Comparison of ENCODE assay signal across 11 cellular contexts in the genomic region with DNA sequence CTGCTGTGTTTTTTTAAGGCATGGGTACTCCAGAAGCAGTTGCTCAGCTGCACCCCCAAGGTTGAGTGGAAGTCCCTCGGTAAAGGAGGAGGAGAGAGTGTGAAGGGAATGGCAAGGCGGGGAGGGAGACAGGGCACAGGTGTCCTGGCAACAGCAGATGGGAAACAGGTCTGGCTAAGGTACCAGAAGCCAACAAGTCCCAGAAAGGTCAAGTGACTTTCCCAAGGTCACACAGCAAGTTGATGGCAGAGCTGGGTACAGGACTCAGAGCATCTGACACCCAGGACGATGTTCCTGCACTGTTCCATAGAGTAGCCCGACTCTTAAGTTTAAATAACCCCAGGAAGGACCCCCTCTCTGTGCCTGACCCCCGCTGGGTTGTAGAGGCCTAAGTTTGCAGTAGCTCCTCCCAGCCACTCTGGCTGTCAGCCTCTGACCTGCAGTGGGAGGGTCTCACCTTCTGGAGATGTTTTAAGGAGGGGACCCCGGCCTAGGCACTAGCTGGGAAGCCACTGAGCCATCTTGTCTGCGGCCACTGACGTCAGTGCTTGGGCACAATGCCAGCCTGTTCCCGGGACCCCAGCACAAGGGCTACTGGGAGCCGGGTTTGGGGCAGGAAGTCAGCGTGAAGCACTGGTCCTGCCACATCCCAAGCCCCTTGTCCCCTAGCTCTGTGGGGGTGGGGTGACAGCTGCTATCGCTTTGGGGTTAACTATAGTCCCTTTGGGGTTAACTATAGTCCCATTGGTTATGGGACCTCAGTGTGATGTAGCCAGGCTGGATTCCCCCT. TPM values are rescaled to one million over a fixed set of nuclear protein-coding genes. Genes with fewer than 3 reads are reported as not detected.
DNase-seq lines count a peak whose midpoint lies in the region; ATAC-seq, FAIRE-seq and TF ChIP-seq lines count a peak whose summit lies in the region.
"Had no signal": no experiment of that assay in that cellular context is flagged by ENCODE, and none has a peak within 500 bp of the region (broad histone marks: within the 10 kb centered on the region; RNA-seq: fewer than 3 reads in every experiment).

No MANE protein-coding gene starts in this region.

- peaks cover 85% of the 10 kb centered on the region for H3K4me1 Mint-ChIP-seq in activated CD4-positive, alpha-beta T cell treated with anti-CD3 and anti-CD28 coated beads, Interleukin-2, amount 10 ng/mL, durations not matched to agents 7 days and 5 days
- peaks cover 77% of the 10 kb centered on the region for H3K4me1 Mint-ChIP-seq in central memory CD8-positive, alpha-beta T cell

- no peak for TF ChIP-seq EP300 in transverse colon (IDR thresholded peaks at IDR 0.05; ENCODE audit: low read depth)

- WGBS in small intestine, 3 donors = 46 to 63% (median 61%) methylated on average over 12 of the region's 12 CpGs
- 55 to 100% methylated on average over 2 to 12 of the region's 12 CpGs for WGBS in transverse colon (ENCODE audit: low coverage in 1 of 2), 2 donors

- H3K9me3 Mint-ChIP-seq in activated CD4-positive, alpha-beta T cell treated with anti-CD3 and anti-CD28 coated beads, Interleukin-2, amount 10 ng/mL, durations not matched to agents 7 days and 5 days = no peaks in the 10 kb centered on the region
- no peaks in the 10 kb centered on the region for H3K9me3 Mint-ChIP-seq in central memory CD8-positive, alpha-beta T cell

- in situ Hi-C loops in transverse colon (cut with MboI; ENCODE audit: low pct_ligation_motif_present in 1 of 4, low pct_unique_long_range_greater_than_20kb in 1 of 4, low sequenced_read_pairs in 3 of 4) = no loop called here

- no peak for ATAC-seq in central memory CD8-positive, alpha-beta T cell (replicated peaks; ENCODE audit: extremely low read depth, poor library complexity, severe bottlenecking)
- ATAC-seq in HG03460 (IDR thresholded peaks at IDR 0.05; ENCODE audit: unreplicated experiment) = no peak

- peak overlapping the region; percentile 92 for H3K4me2 ChIP-seq in Karpas-422 (ENCODE audit: low read depth, low read length, poor library complexity, severe bottlenecking)

- no peak for TF ChIP-seq POLR2A in transverse colon (IDR thresholded peaks at IDR 0.05)

- H3K4me3 Mint-ChIP-seq in activated CD4-positive, alpha-beta T cell treated with anti-CD3 and anti-CD28 coated beads, Interleukin-2, amount 10 ng/mL, durations not matched to agents 7 days and 5 days = peak overlapping the region; percentile 88
- peak overlapping the region; percentile 79 for H3K4me3 Mint-ChIP-seq in central memory CD8-positive, alpha-beta T cell

- peak overlapping the region; percentile 69 for H3K4me3 ChIP-seq in Karpas-422 (ENCODE audit: low read length)
- no peak overlapping the region for H3K4me3 ChIP-seq in skin epidermis
- H3K4me3 ChIP-seq in small intestine (ENCODE audit: low read depth in 1 of 2, low read length in 2 of 2) = no peak overlapping the region
- H3K4me3 ChIP-seq in transverse colon = no peak overlapping the region

- no peaks in the 10 kb centered on the region for H3K27me3 ChIP-seq in Karpas-422 (ENCODE audit: low read length)
- H3K27me3 ChIP-seq in small intestine (ENCODE audit: control insufficient read depth in 2 of 2, insufficient read depth in 2 of 2, low read length in 2 of 2) = no peaks in the 10 kb centered on the region
- no peaks in the 10 kb centered on the region for H3K27me3 ChIP-seq in transverse colon

- peaks cover 66% of the 10 kb centered on the region for H3K79me2 ChIP-seq in Karpas-422 (ENCODE audit: low read length)

- H3K27ac ChIP-seq in Karpas-422 (ENCODE audit: low read length) (peak overlapping the region; percentile 100), skin epidermis (peak overlapping the region in 17 of 21 experiments; percentile 2 to 100 (median 63)), small intestine (ENCODE audit: low read depth in 1 of 2, low read length in 1 of 2) (peak overlapping the region in 1 of 2 donors; percentile 32), transverse colon (peak overlapping the region in 2 of 4 donors; percentile 20 to 27)

- POLR2A ChIA-PET in activated CD4-positive, alpha-beta T cell treated with anti-CD3 and anti-CD28 coated beads, Interleukin-2, amount 10 ng/mL, durations not matched to agents 7 days and 5 days (lab: Charles Lee) = interaction anchor here (1.2 to 1.9 kb wide), 2 partner anchors 8 to 11 kb away, joined by 5 to 7 read pairs; a partner anchor contains a TSS

- H4K20me1 ChIP-seq in Karpas-422 (ENCODE audit: insufficient read depth, low read depth, low read length) = peaks cover under 1% of the 10 kb centered on the region; the same call in 1 of the 2 replicates

- H3K9me3 ChIP-seq in Karpas-422 (ENCODE audit: low read length) (no peaks in the 10 kb centered on the region), small intestine (ENCODE audit: control insufficient read depth, low read depth) (no peaks in the 10 kb centered on the region), transverse colon (no peaks in the 10 kb centered on the region)

- no peak for FAIRE-seq in small intestine (lab: Jason Lieb, UNC)
- FAIRE-seq: RCC 7860 had no signal

- H3K9me2 ChIP-seq in Karpas-422 (replicated peaks; ENCODE audit: insufficient read depth, low read length) = no peaks in the 10 kb centered on the region

- no peak for DNase-seq in activated CD4-positive, alpha-beta T cell treated with anti-CD3 and anti-CD28 coated beads, Interleukin-2, amount 10 ng/mL, durations not matched to agents 7 days and 5 days
- DNase-seq in activated CD4-positive, alpha-beta T cell treated with anti-CD3 and anti-CD28 coated beads, Interleukin-2, amount 50 U/mL, for 1 hour = no peak
- DNase-seq in Karpas-422 (peak; percentile 73), small intestine (no peak), transverse colon (no peak)
- DNase-seq in central memory CD8-positive, alpha-beta T cell (ENCODE audit: low spot score in 2 of 2) = no peak
- DNase-seq: ACHN, midbrain had no signal

- H3K36me3 Mint-ChIP-seq in activated CD4-positive, alpha-beta T cell treated with anti-CD3 and anti-CD28 coated beads, Interleukin-2, amount 10 ng/mL, durations not matched to agents 7 days and 5 days (ENCODE audit: low read depth) = peaks cover 60% of the 10 kb centered on the region
- peaks cover 34% of the 10 kb centered on the region for H3K36me3 Mint-ChIP-seq in central memory CD8-positive, alpha-beta T cell (ENCODE audit: insufficient read depth)

- H3K9ac ChIP-seq in Karpas-422 (ENCODE audit: low read length) = peak overlapping the region; percentile 95

- CTCF ChIA-PET in activated CD4-positive, alpha-beta T cell treated with anti-CD3 and anti-CD28 coated beads, Interleukin-2, amount 10 ng/mL, durations not matched to agents 7 days and 5 days (lab: Charles Lee) = interaction anchor here (0.9 to 27.9 kb wide), 11 partner anchors 7 to 161 kb away, joined by 3 to 930 read pairs (median 6); a partner anchor contains a TSS

- TF ChIP-seq CTCF in transverse colon (IDR thresholded peaks at IDR 0.05) = no peak

- H3K36me3 ChIP-seq in Karpas-422 (ENCODE audit: insufficient read depth, low read length) = peaks cover 23% of the 10 kb centered on the region
- H3K36me3 ChIP-seq in small intestine (ENCODE audit: control insufficient read depth in 2 of 2, insufficient read depth in 2 of 2, low read length in 2 of 2) = no peaks in the 10 kb centered on the region
- H3K36me3 ChIP-seq in transverse colon = no peaks in the 10 kb centered on the region

- intact Hi-C loops in transverse colon (cut with DNase I; ENCODE audit: low total_unique reads) = no loop called here

- H3K4me1 ChIP-seq in Karpas-422 (ENCODE audit: low read length) (peaks cover 97% of the 10 kb centered on the region), small intestine (ENCODE audit: control insufficient read depth in 2 of 2, insufficient read depth in 1 of 2, low read depth in 1 of 2, low read length in 1 of 2) (peaks cover 9 to 24% of the 10 kb centered on the region in 2 donors), transverse colon (peaks cover 38 to 64% (median 48%) of the 10 kb centered on the region in 4 donors)

- H3K27ac Mint-ChIP-seq in activated CD4-positive, alpha-beta T cell treated with anti-CD3 and anti-CD28 coated beads, Interleukin-2, amount 10 ng/mL, durations not matched to agents 7 days and 5 days = peak overlapping the region; percentile 71
- peak overlapping the region; percentile 93 for H3K27ac Mint-ChIP-seq in central memory CD8-positive, alpha-beta T cell (ENCODE audit: low read depth)

- H3K27me3 Mint-ChIP-seq in activated CD4-positive, alpha-beta T cell treated with anti-CD3 and anti-CD28 coated beads, Interleukin-2, amount 10 ng/mL, durations not matched to agents 7 days and 5 days = no peaks in the 10 kb centered on the region
- H3K27me3 Mint-ChIP-seq in central memory CD8-positive, alpha-beta T cell = no peaks in the 10 kb centered on the region

- H2AFZ ChIP-seq in Karpas-422 (ENCODE audit: low read length) = no peak overlapping the region

RNA-seq across cellular contexts. Expression of a gene that starts 10.5 kb away (rescaled TPM):
- total RNA-seq in activated CD4-positive, alpha-beta T cell treated with anti-CD3 and anti-CD28 coated beads, Interleukin-2, amount 10 ng/mL, durations not matched to agents 7 days and 5 days = 100 to 1,000 TPM; 315 to 348 TPM
- total RNA-seq in Karpas-422 (2014; rRNA removed; shearing (Covaris generic); ENCODE audit: low replicate concordance) = 172 and 306 TPM in 2 replicates
- 10 to 100 TPM; 39.4 to 76.8 (median 47.4) TPM for polyA plus RNA-seq in small intestine
- 100 to 1,000 TPM in 1 of 4 donors, 10 to 100 TPM in 3; 59.7 to 176 (median 73.4) TPM for total RNA-seq in transverse colon

RNA-seq across cellular contexts. Expression of a gene that starts 20.2 kb away (rescaled TPM):
- total RNA-seq in activated CD4-positive, alpha-beta T cell treated with anti-CD3 and anti-CD28 coated beads, Interleukin-2, amount 10 ng/mL, durations not matched to agents 7 days and 5 days = under 1 TPM; 0.87 to 0.92 TPM
- total RNA-seq in Karpas-422 (2014; rRNA removed; shearing (Covaris generic); ENCODE audit: low replicate concordance) = 3.3 and 4.3 TPM in 2 replicates
- under 1 TPM in 1 of 3 donors, not detected in 2; 0.46 TPM for polyA plus RNA-seq in small intestine
- total RNA-seq in transverse colon = 10 to 100 TPM in 1 of 4 donors, not detected in 3; 20.2 TPM

RNA-seq across cellular contexts. Expression of a gene that starts 34.0 kb away (rescaled TPM):
- total RNA-seq in activated CD4-positive, alpha-beta T cell treated with anti-CD3 and anti-CD28 coated beads, Interleukin-2, amount 10 ng/mL, durations not matched to agents 7 days and 5 days = under 1 TPM; 0.12 to 0.19 TPM
- total RNA-seq in Karpas-422 (2014; rRNA removed; shearing (Covaris generic); ENCODE audit: low replicate concordance) = 5.2 and 7.3 TPM in 2 replicates
- 1 to 10 TPM in 1 of 3 donors, not detected in 2; 1.1 TPM for polyA plus RNA-seq in small intestine
- total RNA-seq in transverse colon = not detected

RNA-seq across cellular contexts. Expression of a gene that starts 43.8 kb away (rescaled TPM):
- total RNA-seq in activated CD4-positive, alpha-beta T cell treated with anti-CD3 and anti-CD28 coated beads, Interleukin-2, amount 10 ng/mL, durations not matched to agents 7 days and 5 days = not detected
- not detected in 2 replicates for total RNA-seq in Karpas-422 (2014; rRNA removed; shearing (Covaris generic); ENCODE audit: low replicate concordance)
- polyA plus RNA-seq in small intestine = not detected
- total RNA-seq in transverse colon = not detected

RNA-seq across cellular contexts. Expression of a gene that starts 50.5 kb away (rescaled TPM):
- 10 to 100 TPM; 56.6 to 66.4 TPM for total RNA-seq in activated CD4-positive, alpha-beta T cell treated with anti-CD3 and anti-CD28 coated beads, Interleukin-2, amount 10 ng/mL, durations not matched to agents 7 days and 5 days
- total RNA-seq in Karpas-422 (2014; rRNA removed; shearing (Covaris generic); ENCODE audit: low replicate concordance) = 87.3 and 89.6 TPM in 2 replicates
- polyA plus RNA-seq in small intestine = 100 to 1,000 TPM in 1 of 3 donors, 10 to 100 TPM in 2; 38.2 to 111 (median 71.1) TPM
- 100 to 1,000 TPM; 138 to 473 (median 312) TPM for total RNA-seq in transverse colon
